35 cellular contexts compared by ENCODE assay signal in genomic region chr3:6112546-6112945, GRCh38.
DNase-seq lines count a peak whose midpoint lies in the region; ATAC-seq and TF ChIP-seq lines count a peak whose summit lies in the region.
"Had no signal": no experiment of that assay in that cellular context is flagged by ENCODE, and none has a peak within 500 bp of the region (broad histone marks: within the 10 kb centered on the region; RNA-seq: fewer than 3 reads in every experiment).

No MANE protein-coding gene starts in this region.

- H3K4me2 ChIP-seq in PC-3 (ENCODE audit: low read length) (no peak overlapping the region), SU-DHL-6 (ENCODE audit: low read depth, low read length, poor library complexity, severe bottlenecking) (no peak overlapping the region), H9 (ENCODE audit: insufficient read depth, insufficient read length, low read length) (no peak overlapping the region)
- H3K4me2 ChIP-seq: A549; BLaER1; BLaER1 treated with 17β-estradiol and CSF1 and Interleukin-3, amounts not matched to agents 10 nM and 100 nM had no signal

- POLR2A ChIA-PET in PC-3 (lab: Charles Lee; ENCODE audit: unreplicated experiment), result no interaction called here

- no peak overlapping the region for H2BK12ac ChIP-seq in H9 (ENCODE audit: insufficient read length, low read depth, low read length)

- H3K4me1 Mint-ChIP-seq in H9, result no peaks in the 10 kb centered on the region
- H3K4me1 Mint-ChIP-seq: B cell; CD14-positive monocyte; CD4-positive, alpha-beta memory T cell; CD4-positive, CD25-positive, alpha-beta regulatory T cell; CD8-positive, alpha-beta memory T cell had no signal

- no peaks in the 10 kb centered on the region; a peak in 1 of 5 replicates for H3K9me3 Mint-ChIP-seq in H9
- H3K9me3 Mint-ChIP-seq: CD8-positive, alpha-beta T cell had no signal

- no peak overlapping the region for H3K18ac ChIP-seq in H9 (ENCODE audit: insufficient read length, low read depth, low read length)

- no TSS peak for BruUV-seq in PC-3 (replicated peaks; lab: Mats Ljungman, UMichigan)

- no peak overlapping the region for H3K27ac Mint-ChIP-seq in H9
- H3K27ac Mint-ChIP-seq: B cell; CD14-positive monocyte; CD4-positive, alpha-beta memory T cell; CD4-positive, alpha-beta T cell; CD4-positive, CD25-positive, alpha-beta regulatory T cell; CD8-positive, alpha-beta memory T cell; CD8-positive, alpha-beta T cell had no signal

- H4K20me1 ChIP-seq in PC-3 (ENCODE audit: low read length) (no peaks in the 10 kb centered on the region), SU-DHL-6 (ENCODE audit: low read depth, low read length) (no peaks in the 10 kb centered on the region), H9 (ENCODE audit: control insufficient read depth, insufficient read depth, insufficient read length) (no peaks in the 10 kb centered on the region)
- H4K20me1 ChIP-seq: BLaER1; BLaER1 treated with 17β-estradiol and CSF1 and Interleukin-3, amounts not matched to agents 10 nM and 100 nM had no signal

- H2BK20ac ChIP-seq in H9 (ENCODE audit: low read depth, low read length, poor library complexity, severe bottlenecking), result no peak overlapping the region

- TF ChIP-seq CTCF in PC-3 (conservative IDR thresholded peaks at IDR 0.05; ENCODE audit: low read depth, low read length) (no peak), SU-DHL-6 (IDR thresholded peaks at IDR 0.05; ENCODE audit: insufficient read depth, low read length, poor library complexity, severe bottlenecking) (no peak), mucosa of descending colon (IDR thresholded peaks at IDR 0.05) (no peak), H9 (conservative IDR thresholded peaks at IDR 0.05) (no peak)

- ATAC-seq in PC-3 (no peak), left colon (peak; percentile 69), mucosa of descending colon (peak; percentile 55), HG03442 (IDR thresholded peaks at IDR 0.05; ENCODE audit: unreplicated experiment) (no peak), HG03025 (IDR thresholded peaks at IDR 0.05; ENCODE audit: low FRiP score, unreplicated experiment) (no peak)
- ATAC-seq: A549; CD8-positive, alpha-beta T cell had no signal

- H3K79me2 ChIP-seq in PC-3 (ENCODE audit: low read length) (no peaks in the 10 kb centered on the region), SU-DHL-6 (ENCODE audit: insufficient read depth, low read length) (no peaks in the 10 kb centered on the region), H9 (ENCODE audit: insufficient read depth, low read length) (no peaks in the 10 kb centered on the region)

- H3K27ac ChIP-seq in PC-3 (ENCODE audit: low read length) (no peak overlapping the region), SU-DHL-6 (ENCODE audit: low read depth, low read length) (no peak overlapping the region), H9 (ENCODE audit: insufficient read length, low read depth, low read length) (no peak overlapping the region)
- H3K27ac ChIP-seq: 22Rv1; A549; BLaER1; BLaER1 treated with 17β-estradiol and CSF1 and Interleukin-3, amounts not matched to agents 10 nM and 100 nM; C4-2B had no signal

- H2BK120ac ChIP-seq in H9 (ENCODE audit: low read depth, low read length, poor library complexity, severe bottlenecking), result no peak overlapping the region

- DNase-seq in PC-3 (peak; percentile 4), left colon (no peak), mucosa of descending colon (no peak), KBM-7 (no peak), H9 (no peak)
- DNase-seq: 8988T; ACHN; AML-193; BE2C; C1 segment of cervical spinal cord; Caco-2; Calu3; CD4-positive, alpha-beta memory T cell; CD4-positive, alpha-beta T cell; CD4-positive, CD25-positive, alpha-beta regulatory T cell; CD8-positive, alpha-beta memory T cell; CD8-positive, alpha-beta T cell; COR-L47; DMS 273 treated with DMSO at 0.1 percent for 48 hours; DMS153; DMS53; DMS79; DMS79 treated with DMSO at 0.1 percent for 48 hours; DND-41; EL had no signal

- no peak overlapping the region for H4K5ac ChIP-seq in H9 (ENCODE audit: insufficient read length, low read depth, low read length)

- H3K36me3 Mint-ChIP-seq in H9 (ENCODE audit: insufficient read depth in 1 of 3, low read depth in 3 of 3), result no peaks in the 10 kb centered on the region
- H3K36me3 Mint-ChIP-seq: CD14-positive monocyte; CD4-positive, alpha-beta memory T cell; CD4-positive, CD25-positive, alpha-beta regulatory T cell; CD8-positive, alpha-beta memory T cell; CD8-positive, alpha-beta T cell had no signal

- H3K23ac ChIP-seq in H9 (ENCODE audit: insufficient read length, low read depth, low read length), result no peak overlapping the region

- no peaks in the 10 kb centered on the region for H3K27me3 Mint-ChIP-seq in H9 (ENCODE audit: low read depth)
- H3K27me3 Mint-ChIP-seq: B cell; CD4-positive, alpha-beta memory T cell; CD4-positive, alpha-beta T cell; CD4-positive, CD25-positive, alpha-beta regulatory T cell; CD8-positive, alpha-beta memory T cell had no signal

- H2AFZ ChIP-seq in PC-3 (ENCODE audit: low read length), result no peak overlapping the region
- H2AFZ ChIP-seq in SU-DHL-6 (ENCODE audit: low read depth, low read length, severe bottlenecking), result peak overlapping the region; percentile 11
- no peak overlapping the region for H2AFZ ChIP-seq in H9 (ENCODE audit: low read length)

- no peaks in the 10 kb centered on the region for H3K79me1 ChIP-seq in H9 (ENCODE audit: insufficient read depth, low read depth, low read length, poor library complexity, severe bottlenecking)

- H3T11ph ChIP-seq in H9 (ENCODE audit: low read length), result no peak overlapping the region

- H3K4me1 ChIP-seq in PC-3 (ENCODE audit: insufficient read depth, low read length), result no peaks in the 10 kb centered on the region
- H3K4me1 ChIP-seq in mucosa of descending colon (ENCODE audit: low read depth), result no peaks in the 10 kb centered on the region
- H3K4me1 ChIP-seq in H9 (ENCODE audit: insufficient read depth, low read length), result no peaks in the 10 kb centered on the region
- H3K4me1 ChIP-seq: A549, BE2C, BLaER1, Caco-2 had no signal

- H3K9me3 ChIP-seq in PC-3 (ENCODE audit: low read length) (no peaks in the 10 kb centered on the region), SU-DHL-6 (ENCODE audit: insufficient read depth, low read length) (no peaks in the 10 kb centered on the region), mucosa of descending colon (no peaks in the 10 kb centered on the region), H9 (ENCODE audit: control insufficient read depth, low read depth, low read length) (no peaks in the 10 kb centered on the region)
- H3K9me3 ChIP-seq: A549; BE2C; BLaER1; BLaER1 treated with 17β-estradiol and CSF1 and Interleukin-3, amounts not matched to agents 10 nM and 100 nM; Caco-2 had no signal

- H3K9me2 ChIP-seq in PC-3 (replicated peaks; ENCODE audit: low read length) (no peaks in the 10 kb centered on the region), SU-DHL-6 (replicated peaks; ENCODE audit: insufficient read depth, low read length) (no peaks in the 10 kb centered on the region)

- no CpG with 5 or more reads among the region's 3 CpGs for WGBS in H9 (ENCODE audit: extremely low coverage, insufficient read length, low lambda C conversion rate)

- no peak overlapping the region for H2BK5ac ChIP-seq in H9 (ENCODE audit: insufficient read length, low read length)

- no peak overlapping the region for H3K14ac ChIP-seq in H9 (ENCODE audit: insufficient read depth, low read length)

- no peak overlapping the region for H4K8ac ChIP-seq in H9 (replicated peaks; ENCODE audit: insufficient read length, low read depth, low read length)

- H3K9ac ChIP-seq in PC-3 (ENCODE audit: low read length) (no peak overlapping the region), SU-DHL-6 (ENCODE audit: low read length) (no peak overlapping the region), H9 (ENCODE audit: extremely low read depth, insufficient read length, low read length) (no peak overlapping the region)
- H3K9ac ChIP-seq: BLaER1; BLaER1 treated with 17β-estradiol and CSF1 and Interleukin-3, amounts not matched to agents 10 nM and 100 nM had no signal

- no peak overlapping the region for H4K91ac ChIP-seq in H9 (ENCODE audit: insufficient read length, low read depth, low read length)

- H2AK5ac ChIP-seq in H9 (ENCODE audit: insufficient read length, low read length), result no peak overlapping the region

- no peak overlapping the region for H3K4me3 ChIP-seq in PC-3 (ENCODE audit: low read length)
- H3K4me3 ChIP-seq in SU-DHL-6 (ENCODE audit: insufficient read depth, low read length, poor library complexity, severe bottlenecking), result no peak overlapping the region
- no peak overlapping the region for H3K4me3 ChIP-seq in mucosa of descending colon
- H3K4me3 ChIP-seq: A549; BLaER1; BLaER1 treated with 17β-estradiol and CSF1 and Interleukin-3, amounts not matched to agents 10 nM and 100 nM had no signal

- H3K4ac ChIP-seq in H9 (ENCODE audit: low read depth, low read length), result no peak overlapping the region

- H3F3A ChIP-seq in PC-3 (ENCODE audit: low read length, unreplicated experiment), result no peaks in the 10 kb centered on the region
- H3F3A ChIP-seq in SU-DHL-6 (ENCODE audit: insufficient read depth), result no peaks in the 10 kb centered on the region

- no peak overlapping the region for H3K4me3 Mint-ChIP-seq in H9
- H3K4me3 Mint-ChIP-seq: B cell; CD14-positive monocyte; CD4-positive, alpha-beta memory T cell; CD4-positive, alpha-beta T cell; CD4-positive, CD25-positive, alpha-beta regulatory T cell; CD8-positive, alpha-beta memory T cell; CD8-positive, alpha-beta T cell had no signal

- CTCF ChIA-PET in PC-3 (lab: Charles Lee), result no interaction called here

- H3K56ac ChIP-seq in H9 (ENCODE audit: insufficient read length, low read depth, low read length), result no peak overlapping the region

- H3K36me3 ChIP-seq in PC-3 (ENCODE audit: low read depth, low read length) (no peaks in the 10 kb centered on the region), SU-DHL-6 (ENCODE audit: low read length) (no peaks in the 10 kb centered on the region), mucosa of descending colon (ENCODE audit: low read depth) (no peaks in the 10 kb centered on the region)
- H3K36me3 ChIP-seq: BE2C; BLaER1; BLaER1 treated with 17β-estradiol and CSF1 and Interleukin-3, amounts not matched to agents 10 nM and 100 nM had no signal

- no peaks in the 10 kb centered on the region for H3K27me3 ChIP-seq in PC-3 (ENCODE audit: low read length)
- no peaks in the 10 kb centered on the region for H3K27me3 ChIP-seq in SU-DHL-6 (ENCODE audit: low read length)
- H3K27me3 ChIP-seq in H9 (ENCODE audit: insufficient read depth, low read length), result no peaks in the 10 kb centered on the region
- H3K27me3 ChIP-seq: BE2C; BLaER1; BLaER1 treated with 17β-estradiol and CSF1 and Interleukin-3, amounts not matched to agents 10 nM and 100 nM had no signal

- H3K23me2 ChIP-seq in H9 (ENCODE audit: insufficient read length, low read depth, low read length, poor library complexity, severe bottlenecking), result no peaks in the 10 kb centered on the region

- intact Hi-C loops in PC-3 (cut with micrococcal nuclease), result no loop called here
- intact Hi-C loops in left colon (cut with DNase I, micrococcal nuclease), result no loop called here
- intact Hi-C loops in mucosa of descending colon (cut with DNase I, micrococcal nuclease), result no loop called here

- in situ Hi-C loops in KBM-7 (cut with MboI; ENCODE audit: low pct_unique_long_range_greater_than_20kb, low sequenced_read_pairs), result no loop called here

- no peak overlapping the region for H2BK15ac ChIP-seq in H9 (ENCODE audit: low read depth, low read length)

Comparison
In these comparisons a context has a peak if more than half of its experiments do, and no peak if none do; other contexts are left out.
1. ATAC-seq: peak in left colon (single experiment) and mucosa of descending colon (single experiment); none in PC-3 (single experiment), HG03442 (single experiment) and HG03025 (single experiment).